Comparison of ENCODE assay signal across 7 cellular contexts in genomic region chr21:7775327-7775969, GRCh38.
DNase-seq lines count a peak whose midpoint lies in the region; ATAC-seq, FAIRE-seq and TF ChIP-seq lines count a peak whose summit lies in the region.
"Not testable (repeated sequence)": the region's sequence is repeated elsewhere in the genome, so short reads cannot be mapped to it uniquely, and the experiment has no call there.

No MANE protein-coding gene starts in this region.

- TF ChIP-seq EP300 in GM12878 (IDR thresholded peaks at IDR 0.05; ENCODE audit: borderline replicate concordance in 1 of 2, control insufficient read depth in 1 of 2, low read depth in 2 of 2, low read length in 2 of 2); esophagus muscularis mucosa (IDR thresholded peaks at IDR 0.05): not testable (repeated sequence)

- in situ Hi-C loops in GM12878 (cut with MboI) = not testable (repeated sequence)

- POLR2A ChIA-PET in GM12878 (lab: Charles Lee) = not testable (repeated sequence)

- not testable (repeated sequence) for BruUV-seq in GM12878 (replicated peaks; lab: Mats Ljungman, UMichigan)

- not testable (repeated sequence) for H3K4me3 ChIP-seq in GM12878, esophagus muscularis mucosa

- not testable (repeated sequence) for H4K20me1 ChIP-seq in GM12878 (ENCODE audit: control insufficient read depth, insufficient read depth)

- H2AFZ ChIP-seq in GM12878 (ENCODE audit: control insufficient read depth, low read depth, low read length) = not testable (repeated sequence)

- intact Hi-C loops in GM12878 (cut with micrococcal nuclease; ENCODE audit: unreplicated experiment); esophagus muscularis mucosa (cut with DNase I): not testable (repeated sequence)

- H3K27ac ChIP-seq in GM12878 (ENCODE audit: control insufficient read depth, insufficient read depth); esophagus muscularis mucosa (replicated peaks in 1 of 4): not testable (repeated sequence)

- ATAC-seq in GM12878 = not testable (repeated sequence)

- TF ChIP-seq RAD21 in GM12878 (IDR thresholded peaks at IDR 0.05; ENCODE audit: insufficient read depth, low read depth, low read length) = not testable (repeated sequence)

- not testable (repeated sequence) for H3K79me2 ChIP-seq in GM12878 (ENCODE audit: control insufficient read depth, insufficient read depth, low read length)

- not testable (repeated sequence) for FAIRE-seq in GM12878 (lab: Jason Lieb, UNC)

- not testable (repeated sequence) for H3K36me3 ChIP-seq in GM12878 (ENCODE audit: control insufficient read depth in 2 of 2, insufficient read depth in 2 of 2, low read length in 1 of 2); esophagus muscularis mucosa

- not testable (repeated sequence) for H3K9ac ChIP-seq in GM12878 (ENCODE audit: control insufficient read depth, insufficient read depth, low read length)

- H3K9me3 ChIP-seq in GM12878 (replicated peaks; ENCODE audit: control insufficient read depth, insufficient read depth, low read length); esophagus muscularis mucosa: not testable (repeated sequence)

- 0% methylated on average over 5 of the region's 6 CpGs for WGBS in GM12878 (ENCODE audit: insufficient coverage, insufficient replicate concordance, low lambda C conversion rate, missing lambda C conversion rate)
- 93% methylated on average over 5 of the region's 6 CpGs for WGBS in esophagus muscularis mucosa

- SMC1A ChIA-PET in GM12878 (lab: Charles Lee; ENCODE audit: uncharacterized antibody, unreplicated experiment) = not testable (repeated sequence)

- H3K27me3 ChIP-seq in GM12878 (replicated peaks in 1 of 2; ENCODE audit: control insufficient read depth in 2 of 2, insufficient read depth in 2 of 2, low read length in 1 of 2); esophagus muscularis mucosa: not testable (repeated sequence)

- peak; percentile 1 for DNase-seq in GM10266 (ENCODE audit: extremely low spot score)
- peak; percentile 0 for DNase-seq in T-helper 9 cell
- DNase-seq in activated CD8-positive, alpha-beta memory T cell treated with anti-CD3 and anti-CD28 coated beads, Interleukin-2, amount 50 U/mL, for 4 hours = peak; percentile 1
- peak; percentile 56 for DNase-seq in activated effector memory CD4-positive, alpha-beta T cell treated with anti-CD3 and anti-CD28 coated beads, Interleukin-2, amount 50 U/mL, for 16 hours
- not testable (repeated sequence) for DNase-seq in GM12878 (ENCODE audit: low read depth, low spot score)
- DNase-seq in esophagus muscularis mucosa (ENCODE audit: extremely low spot score) = peak; percentile 53
- peak; percentile 3 for DNase-seq in stimulated activated CD4-positive, alpha-beta T cell treated with anti-CD3 and anti-CD28 coated beads, Interleukin-4, amount 100 ng/mL, for 24 hours

- not testable (repeated sequence) for TF ChIP-seq CTCF in GM10266 (IDR thresholded peaks at IDR 0.05; ENCODE audit: control insufficient read depth, insufficient read depth, low read depth, missing control alignments); GM12878 (IDR thresholded peaks at IDR 0.05 in 2 of 3, conservative IDR thresholded peaks at IDR 0.05 in 1 of 3; ENCODE audit: control insufficient read depth in 2 of 3, extremely low read depth in 1 of 3, insufficient read depth in 1 of 3, low read depth in 3 of 3, low read length in 3 of 3); esophagus muscularis mucosa (IDR thresholded peaks at IDR 0.05)

- TF ChIP-seq POLR2A in GM12878 (IDR thresholded peaks at IDR 0.05; ENCODE audit: low read depth, low read length); esophagus muscularis mucosa (IDR thresholded peaks at IDR 0.05; ENCODE audit: low read depth): not testable (repeated sequence)

- CTCF ChIA-PET in GM12878 (lab: Yijun Ruan, JAX) = not testable (repeated sequence)

- H3K4me2 ChIP-seq in GM12878 (ENCODE audit: control insufficient read depth, insufficient read depth) = not testable (repeated sequence)

- RAD21 ChIA-PET in GM12878 (lab: Charles Lee; ENCODE audit: unreplicated experiment) = not testable (repeated sequence)

- not testable (repeated sequence) for H3K4me1 ChIP-seq in GM12878 (ENCODE audit: control insufficient read depth, insufficient read depth, low read length); esophagus muscularis mucosa

TF ChIP-seq in GM12878, 131 proteins besides CTCF, POLR2A, EP300 and RAD21:
- TF ChIP-seq MLLT1 (IDR thresholded peaks at IDR 0.05) (peak; percentile 55; the same call in 1 of the 2 replicates), RUNX3 (IDR thresholded peaks at IDR 0.05; ENCODE audit: low read length) (peak; percentile 22; the same call in 1 of the 2 replicates), SKIL (IDR thresholded peaks at IDR 0.05; ENCODE audit: low read depth, poor library complexity, severe bottlenecking) (peak; percentile 30)
